15 cellular contexts compared by ENCODE assay signal in the genomic region with DNA sequence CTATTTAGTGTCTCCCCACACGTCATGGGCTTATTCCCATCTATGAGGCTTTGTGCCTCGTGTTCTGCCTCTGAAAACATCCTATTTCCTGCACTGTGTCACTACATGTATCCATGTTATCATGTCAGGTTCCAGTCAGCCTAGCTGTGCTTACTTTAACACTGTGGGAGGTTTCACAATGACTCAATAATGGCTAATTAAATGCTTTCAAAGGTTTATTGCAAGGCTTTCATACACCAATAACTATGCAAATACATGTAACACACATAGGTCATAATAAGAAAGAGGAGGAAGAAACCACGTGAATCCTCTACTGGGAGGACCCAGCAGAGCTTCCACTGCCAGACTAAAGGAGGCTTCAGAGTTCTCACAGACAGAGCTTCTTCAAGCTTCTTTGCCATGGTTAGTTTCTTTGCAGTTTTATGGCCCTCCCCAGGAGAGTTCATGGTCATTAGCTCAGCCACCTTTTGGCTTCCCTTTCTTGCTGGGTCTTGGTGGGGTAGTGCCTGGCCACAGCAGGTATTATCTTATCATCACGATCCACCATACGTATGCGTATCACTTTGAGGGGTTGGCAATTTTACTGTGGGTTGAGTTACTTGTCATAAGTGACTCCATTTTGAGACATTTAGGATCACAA. TPM values are rescaled to one million over a fixed set of nuclear protein-coding genes. Genes with fewer than 3 reads are reported as not detected.
A peak's percentile ranks its signal among the peaks of the same experiment; 100 is the strongest.
DNase-seq lines count a peak whose midpoint lies in the region; ATAC-seq and TF ChIP-seq lines count a peak whose summit lies in the region.
"Had no signal": no experiment of that assay in that cellular context is flagged by ENCODE, and none has a peak within 500 bp of the region (broad histone marks: within the 10 kb centered on the region; RNA-seq: fewer than 3 reads in every experiment).

No MANE protein-coding gene starts in this region.

- H3K27ac Mint-ChIP-seq in neural crest cell (ENCODE audit: unreplicated experiment): no peak overlapping the region
- H3K27ac Mint-ChIP-seq: memory B cell had no signal

- no peaks in the 10 kb centered on the region for H3K36me3 ChIP-seq in heart right ventricle
- H3K36me3 ChIP-seq: breast epithelium, SJSA1 had no signal

- peaks cover 7% of the 10 kb centered on the region for H3K4me1 Mint-ChIP-seq in neural crest cell
- H3K4me1 Mint-ChIP-seq: memory B cell had no signal

- DNase-seq in neural crest cell (ENCODE audit: low read depth, low spot score) (no peak), hippocampal formation (lab: John Stamatoyannopoulos, UW) (no peak), heart right ventricle (no peak), D341Med (ENCODE audit: low spot score) (no peak)
- no peak for DNase-seq in activated CD4-positive, alpha-beta T cell treated with anti-CD3 and anti-CD28 coated beads, Interleukin-2, amount 50 U/mL, for 4 hours
- DNase-seq: DMS53; foreskin fibroblast; stimulated activated naive CD4-positive, alpha-beta T cell had no signal

- H3K27me3 Mint-ChIP-seq in neural crest cell (ENCODE audit: low read depth): peaks cover 60% of the 10 kb centered on the region

- TF ChIP-seq CTCF in neural crest cell (conservative IDR thresholded peaks at IDR 0.05) (no peak), heart right ventricle (IDR thresholded peaks at IDR 0.05) (no peak)

- no peak overlapping the region for H3K4me3 ChIP-seq in heart right ventricle
- H3K4me3 ChIP-seq: breast epithelium, SJSA1 had no signal

- ATAC-seq in GM18870 (IDR thresholded peaks at IDR 0.05; ENCODE audit: unreplicated experiment) (peak; percentile 98), GM21619 (IDR thresholded peaks at IDR 0.05; ENCODE audit: unreplicated experiment) (peak; percentile 96), HG03175 (IDR thresholded peaks at IDR 0.05; ENCODE audit: unreplicated experiment) (peak; percentile 97), heart right ventricle (no peak)

- peaks cover 0 to 6% (median 0%) of the 10 kb centered on the region in 9 donors for H3K4me1 ChIP-seq in heart right ventricle
- H3K4me1 ChIP-seq: breast epithelium had no signal

- H3K36me3 Mint-ChIP-seq in neural crest cell (ENCODE audit: low read depth): no peaks in the 10 kb centered on the region
- H3K36me3 Mint-ChIP-seq: memory B cell had no signal

- H3K27me3 ChIP-seq in heart right ventricle: peaks cover 0 to 26% (median 14%) of the 10 kb centered on the region in 7 donors
- H3K27me3 ChIP-seq: breast epithelium, SJSA1 had no signal

- intact Hi-C loops in heart right ventricle (cut with DNase I): no loop called here

- 68 to 70% methylated on average over 6 of the region's 6 CpGs for WGBS in heart right ventricle, 2 donors

- no peak overlapping the region for H3K27ac ChIP-seq in heart right ventricle
- H3K27ac ChIP-seq: breast epithelium, HL-60, SJSA1 had no signal

- peak overlapping the region; percentile 3 for H3K4me3 Mint-ChIP-seq in neural crest cell
- H3K4me3 Mint-ChIP-seq: memory B cell had no signal

- H3K9me3 ChIP-seq in heart right ventricle: no peaks in the 10 kb centered on the region
- H3K9me3 ChIP-seq: breast epithelium, SJSA1 had no signal

- no peaks in the 10 kb centered on the region for H3K9me3 Mint-ChIP-seq in neural crest cell
- H3K9me3 Mint-ChIP-seq: memory B cell had no signal

RNA-seq across cellular contexts. Expression of a gene that starts 5.1 kb away (rescaled TPM):
- total RNA-seq in neural crest cell (1.7 and 2.0 TPM in 2 replicates), heart right ventricle (10 to 100 TPM in 2 of 10 donors, 1 to 10 TPM in 8; 5.3 to 15.4 (median 6.9) TPM)
- polyA plus RNA-seq in heart right ventricle: 1 to 10 TPM; 2.8 to 3.1 TPM

Comparison
In these comparisons a context has a peak if more than half of its experiments do, and no peak if none do; other contexts are left out.
1. ATAC-seq: peak in GM18870 (single experiment), GM21619 (single experiment) and HG03175 (single experiment); none in heart right ventricle (0 of 8).